In the genomic region with DNA sequence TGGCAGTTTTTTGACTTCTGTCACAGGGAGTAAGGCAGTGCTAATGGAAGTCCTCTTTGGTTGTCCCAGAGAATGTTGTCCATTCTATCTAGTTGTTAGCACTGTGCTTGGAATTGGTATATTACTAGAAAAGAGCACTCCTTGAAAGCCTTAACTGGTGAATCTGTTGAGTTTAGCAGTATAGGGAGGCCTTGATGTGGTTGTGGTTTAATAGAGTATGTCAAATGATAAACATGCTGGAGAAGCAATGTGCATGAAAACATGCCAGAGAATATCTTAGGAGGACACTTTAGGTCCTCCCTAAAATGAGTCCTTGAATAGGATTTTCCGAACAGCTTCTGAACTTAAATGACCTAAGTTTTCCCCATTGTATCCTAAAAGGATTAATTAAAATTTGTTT, we compare ENCODE assay signal across 20 cellular contexts.
A peak's percentile ranks its signal among the peaks of the same experiment; 100 is the strongest.
DNase-seq lines count a peak whose midpoint lies in the region; ATAC-seq, FAIRE-seq and TF ChIP-seq lines count a peak whose summit lies in the region.
"Had no signal": no experiment of that assay in that cellular context is flagged by ENCODE, and none has a peak within 500 bp of the region (broad histone marks: within the 10 kb centered on the region; RNA-seq: fewer than 3 reads in every experiment).

No MANE protein-coding gene starts in this region.

- TF ChIP-seq RAD21 in GM12878 (IDR thresholded peaks at IDR 0.05; ENCODE audit: insufficient read depth, low read depth, low read length), result no peak

- no peak for TF ChIP-seq EP300 in GM12878 (IDR thresholded peaks at IDR 0.05; ENCODE audit: borderline replicate concordance in 1 of 2, control insufficient read depth in 1 of 2, low read depth in 2 of 2, low read length in 2 of 2)

- no peaks in the 10 kb centered on the region for H3K79me2 ChIP-seq in GM12878 (ENCODE audit: control insufficient read depth, insufficient read depth, low read length)

- peaks cover 9 to 24% (median 15%) of the 10 kb centered on the region in 4 donors for H3K4me1 Mint-ChIP-seq in CD4-positive, CD25-positive, alpha-beta regulatory T cell

- intact Hi-C loops in GM12878 (cut with micrococcal nuclease; ENCODE audit: unreplicated experiment), result no loop called here

- no peaks in the 10 kb centered on the region for H3K36me3 ChIP-seq in CD4-positive, CD25-positive, alpha-beta regulatory T cell (ENCODE audit: control insufficient read depth, insufficient read depth, low read length)
- no peaks in the 10 kb centered on the region for H3K36me3 ChIP-seq in GM12878 (ENCODE audit: control insufficient read depth in 2 of 2, insufficient read depth in 2 of 2, low read length in 1 of 2)
- H3K36me3 ChIP-seq: BLaER1 had no signal

- SMC1A ChIA-PET in GM12878 (lab: Charles Lee; ENCODE audit: uncharacterized antibody, unreplicated experiment), result interaction anchor here (0.7 to 2.0 kb wide), 4 partner anchors 9 to 543 kb away, joined by 3 to 7 read pairs (median 3); no protein-coding TSS in a partner anchor

- no peak for DNase-seq in CD4-positive, CD25-positive, alpha-beta regulatory T cell
- DNase-seq in Jurkat, Clone E6-1 (ENCODE audit: low read depth, low spot score), result peak; percentile 11
- DNase-seq in SW480 (ENCODE audit: low spot score) (peak; percentile 33), GM12878 (ENCODE audit: low read depth, low spot score) (no peak)
- DNase-seq: 8988T; AML-193; Calu3; CD4-positive, alpha-beta T cell; DMS79 treated with DMSO at 0.1 percent for 48 hours; GDM1; HCEC 1CT had no signal

- H3K4me1 ChIP-seq in CD4-positive, CD25-positive, alpha-beta regulatory T cell (ENCODE audit: control insufficient read depth, insufficient read depth, low read length, poor library complexity, severe bottlenecking), result peaks cover 5% of the 10 kb centered on the region
- no peaks in the 10 kb centered on the region for H3K4me1 ChIP-seq in GM12878 (ENCODE audit: control insufficient read depth, insufficient read depth, low read length)

- H3K9me3 ChIP-seq in CD4-positive, CD25-positive, alpha-beta regulatory T cell (ENCODE audit: control insufficient read depth in 2 of 2, low read length in 2 of 2), result no peaks in the 10 kb centered on the region
- H3K9me3 ChIP-seq in GM12878 (replicated peaks; ENCODE audit: control insufficient read depth, insufficient read depth, low read length), result no peaks in the 10 kb centered on the region
- H3K9me3 ChIP-seq: BLaER1 had no signal

- BruUV-seq in GM12878 (replicated peaks; lab: Mats Ljungman, UMichigan), result no TSS peak

- CTCF ChIA-PET in GM12878 (lab: Yijun Ruan, JAX), result interaction anchor here (0.6 to 6.7 kb wide), 8 partner anchors 8 to 239 kb away, joined by 3 to 56 read pairs (median 5); no protein-coding TSS in a partner anchor

- no peak overlapping the region for H2AFZ ChIP-seq in GM12878 (ENCODE audit: control insufficient read depth, low read depth, low read length)

- no peak overlapping the region for H3K27ac Mint-ChIP-seq in CD4-positive, CD25-positive, alpha-beta regulatory T cell
- H3K27ac Mint-ChIP-seq: CD4-positive, alpha-beta T cell had no signal

- H3K9ac ChIP-seq in GM12878 (ENCODE audit: control insufficient read depth, insufficient read depth, low read length), result no peak overlapping the region
- H3K9ac ChIP-seq: BLaER1 had no signal

- no peak for TF ChIP-seq CTCF in GM12878 (IDR thresholded peaks at IDR 0.05 in 2 of 3, conservative IDR thresholded peaks at IDR 0.05 in 1 of 3; ENCODE audit: control insufficient read depth in 2 of 3, extremely low read depth in 1 of 3, insufficient read depth in 1 of 3, low read depth in 3 of 3, low read length in 3 of 3)

- 93% methylated on average over 1 of the region's 1 CpG for WGBS in GM12878 (ENCODE audit: insufficient coverage, insufficient replicate concordance, low lambda C conversion rate, missing lambda C conversion rate)

- no peak for TF ChIP-seq POLR2A in GM12878 (IDR thresholded peaks at IDR 0.05; ENCODE audit: low read depth, low read length)

- no peak overlapping the region for H3K4me2 ChIP-seq in GM12878 (ENCODE audit: control insufficient read depth, insufficient read depth)
- H3K4me2 ChIP-seq: BLaER1 had no signal

- FAIRE-seq in GM12878 (lab: Jason Lieb, UNC), result peak; percentile 47
- FAIRE-seq: GM19239, H1, K562 had no signal

- peak overlapping the region; percentile 4 for H3K4me3 ChIP-seq in CD4-positive, CD25-positive, alpha-beta regulatory T cell (ENCODE audit: low read depth, low read length)
- H3K4me3 ChIP-seq in Jurkat, Clone E6-1 (ENCODE audit: low read length), result no peak overlapping the region
- H3K4me3 ChIP-seq in GM12878, result no peak overlapping the region
- H3K4me3 ChIP-seq: BLaER1, K562 had no signal

- H3K27ac ChIP-seq in CD4-positive, CD25-positive, alpha-beta regulatory T cell (ENCODE audit: insufficient read depth, low read length, poor library complexity, severe bottlenecking), result no peak overlapping the region
- no peak overlapping the region for H3K27ac ChIP-seq in GM12878 (ENCODE audit: control insufficient read depth, insufficient read depth)
- H3K27ac ChIP-seq: BLaER1, HL-60 had no signal

- no peak overlapping the region for H3K4me3 Mint-ChIP-seq in CD4-positive, CD25-positive, alpha-beta regulatory T cell
- H3K4me3 Mint-ChIP-seq: CD4-positive, alpha-beta T cell had no signal

- RAD21 ChIA-PET in GM12878 (lab: Charles Lee; ENCODE audit: unreplicated experiment), result no interaction called here

- H3K36me3 Mint-ChIP-seq in CD4-positive, CD25-positive, alpha-beta regulatory T cell, result no peaks in the 10 kb centered on the region

- ATAC-seq in CD4-positive, CD25-positive, alpha-beta regulatory T cell (ENCODE audit: low read depth in 2 of 2), result no peak
- ATAC-seq in GM12878 (no peak), HG03097 (IDR thresholded peaks at IDR 0.05; ENCODE audit: low FRiP score, unreplicated experiment) (no peak), HG03520 (IDR thresholded peaks at IDR 0.05; ENCODE audit: unreplicated experiment) (no peak), GM19351 (IDR thresholded peaks at IDR 0.05; ENCODE audit: unreplicated experiment) (no peak), HG03045 (IDR thresholded peaks at IDR 0.05; ENCODE audit: unreplicated experiment) (no peak)
- ATAC-seq: K562 had no signal

- POLR2A ChIA-PET in GM12878 (lab: Charles Lee), result interaction anchor here (0.5 kb wide), 1 partner anchor 1188 kb away, joined by 7 read pairs; no protein-coding TSS in a partner anchor

- no peaks in the 10 kb centered on the region for H4K20me1 ChIP-seq in GM12878 (ENCODE audit: control insufficient read depth, insufficient read depth)

- H3K9me3 Mint-ChIP-seq in CD4-positive, CD25-positive, alpha-beta regulatory T cell, result no peaks in the 10 kb centered on the region
- H3K9me3 Mint-ChIP-seq: CD4-positive, alpha-beta T cell had no signal

- H3K27me3 Mint-ChIP-seq in CD4-positive, CD25-positive, alpha-beta regulatory T cell, result no peaks in the 10 kb centered on the region
- H3K27me3 Mint-ChIP-seq: CD4-positive, alpha-beta T cell had no signal

- in situ Hi-C loops in GM12878 (cut with MboI), result no loop called here

- H3K27me3 ChIP-seq in CD4-positive, CD25-positive, alpha-beta regulatory T cell (ENCODE audit: control insufficient read depth, insufficient read depth, low read length), result no peaks in the 10 kb centered on the region
- H3K27me3 ChIP-seq in GM12878 (replicated peaks in 1 of 2; ENCODE audit: control insufficient read depth in 2 of 2, insufficient read depth in 2 of 2, low read length in 1 of 2), result no peaks in the 10 kb centered on the region
- H3K27me3 ChIP-seq: BLaER1 had no signal

TF ChIP-seq in GM12878, 131 proteins besides CTCF, POLR2A, EP300 and RAD21:
- TF ChIP-seq SIN3A (IDR thresholded peaks at IDR 0.05; ENCODE audit: low read depth, low read length), result no peak
- TF ChIP-seq CHD4 (IDR thresholded peaks at IDR 0.05), result no peak
- no peak for TF ChIP-seq EED (IDR thresholded peaks at IDR 0.05; ENCODE audit: low read depth)
- no peak for TF ChIP-seq BRCA1 (IDR thresholded peaks at IDR 0.05; ENCODE audit: low read depth, low read length)
- TF ChIP-seq SREBF2 (IDR thresholded peaks at IDR 0.05; ENCODE audit: low read length), result no peak
- TF ChIP-seq HDGF (IDR thresholded peaks at IDR 0.05), result no peak
- TF ChIP-seq, protein P1, sequence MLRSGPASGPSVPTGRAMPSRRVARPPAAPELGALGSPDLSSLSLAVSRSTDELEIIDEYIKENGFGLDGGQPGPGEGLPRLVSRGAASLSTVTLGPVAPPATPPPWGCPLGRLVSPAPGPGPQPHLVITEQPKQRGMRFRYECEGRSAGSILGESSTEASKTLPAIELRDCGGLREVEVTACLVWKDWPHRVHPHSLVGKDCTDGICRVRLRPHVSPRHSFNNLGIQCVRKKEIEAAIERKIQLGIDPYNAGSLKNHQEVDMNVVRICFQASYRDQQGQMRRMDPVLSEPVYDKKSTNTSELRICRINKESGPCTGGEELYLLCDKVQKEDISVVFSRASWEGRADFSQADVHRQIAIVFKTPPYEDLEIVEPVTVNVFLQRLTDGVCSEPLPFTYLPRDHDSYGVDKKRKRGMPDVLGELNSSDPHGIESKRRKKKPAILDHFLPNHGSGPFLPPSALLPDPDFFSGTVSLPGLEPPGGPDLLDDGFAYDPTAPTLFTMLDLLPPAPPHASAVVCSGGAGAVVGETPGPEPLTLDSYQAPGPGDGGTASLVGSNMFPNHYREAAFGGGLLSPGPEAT (IDR thresholded peaks at IDR 0.05; ENCODE audit: low read depth), result no peak
- TF ChIP-seq FOXK2 (IDR thresholded peaks at IDR 0.05), result no peak

Comparison
In these comparisons a context has a peak if more than half of its experiments do, and no peak if none do; other contexts are left out.
1. DNase-seq: peak in Jurkat, Clone E6-1 (single experiment) and SW480 (single experiment); none in CD4-positive, CD25-positive, alpha-beta regulatory T cell (0 of 3) and GM12878 (single experiment).